14 cellular contexts compared by ENCODE assay signal in genomic region chr1:100364731-100365130, GRCh38. TPM values are rescaled to one million over a fixed set of nuclear protein-coding genes. Genes with fewer than 3 reads are reported as not detected.
A peak's percentile ranks its signal among the peaks of the same experiment; 100 is the strongest.
DNase-seq lines count a peak whose midpoint lies in the region; ATAC-seq, FAIRE-seq and TF ChIP-seq lines count a peak whose summit lies in the region.
"Had no signal": no experiment of that assay in that cellular context is flagged by ENCODE, and none has a peak within 500 bp of the region (broad histone marks: within the 10 kb centered on the region; RNA-seq: fewer than 3 reads in every experiment).

No MANE protein-coding gene starts in this region.

- no peak overlapping the region for H3K27ac Mint-ChIP-seq in activated CD4-positive, alpha-beta T cell treated with anti-CD3 and anti-CD28 coated beads, Interleukin-2, amount 10 ng/mL, durations not matched to agents 24 days and 14 days
- peak overlapping the region; percentile 66 for H3K27ac Mint-ChIP-seq in WTC11
- peak overlapping the region in 1 of 2 donors; percentile 11 for H3K27ac Mint-ChIP-seq in natural killer cell treated with Interleukin-12 subunit alpha and Interleukin-12 subunit beta and Interleukin-15 and Interleukin-18, amount 100 ng/mL, for 72 hours

- H3K4me3 Mint-ChIP-seq in activated CD4-positive, alpha-beta T cell treated with anti-CD3 and anti-CD28 coated beads, Interleukin-2, amount 10 ng/mL, durations not matched to agents 24 days and 14 days = no peak overlapping the region
- no peak overlapping the region for H3K4me3 Mint-ChIP-seq in WTC11
- H3K4me3 Mint-ChIP-seq in natural killer cell treated with Interleukin-12 subunit alpha and Interleukin-12 subunit beta and Interleukin-15 and Interleukin-18, amount 100 ng/mL, for 72 hours = peak overlapping the region; percentile 3

- peak; percentile 49 for DNase-seq in activated CD4-positive, alpha-beta T cell treated with anti-CD3 and anti-CD28 coated beads, Interleukin-2, amount 10 ng/mL, durations not matched to agents 24 days and 14 days
- no peak for DNase-seq in activated CD4-positive, alpha-beta T cell treated with anti-CD3 and anti-CD28 coated beads for 48 hours
- DNase-seq in WTC11 (ENCODE audit: low spot score) (no peak), globus pallidus (ENCODE audit: low spot score) (no peak), GM19239 (ENCODE audit: insufficient read length, low spot score) (no peak), NCI-H2081 treated with DMSO at 0.1 percent for 48 hours (lab: John Stamatoyannopoulos, UW) (no peak)
- DNase-seq in natural killer cell treated with Interleukin-12 subunit alpha and Interleukin-12 subunit beta and Interleukin-15 and Interleukin-18, amount 100 ng/mL, for 72 hours (ENCODE audit: low spot score) = no peak
- DNase-seq: activated CD4-positive, CD25-positive, alpha-beta regulatory T cell treated with anti-CD3 and anti-CD28 coated beads, Interleukin-2, amount 50 U/mL, for 72 hours; foreskin melanocyte; MV-4-11; NCI-H226; ovary; PC-3 had no signal

- FAIRE-seq in GM19239 (lab: Jason Lieb, UNC) = no peak

- peaks cover 4% of the 10 kb centered on the region for H3K9me3 Mint-ChIP-seq in activated CD4-positive, alpha-beta T cell treated with anti-CD3 and anti-CD28 coated beads, Interleukin-2, amount 10 ng/mL, durations not matched to agents 24 days and 14 days
- H3K9me3 Mint-ChIP-seq in WTC11 = peaks cover 4% of the 10 kb centered on the region
- peaks cover 4% of the 10 kb centered on the region for H3K9me3 Mint-ChIP-seq in natural killer cell treated with Interleukin-12 subunit alpha and Interleukin-12 subunit beta and Interleukin-15 and Interleukin-18, amount 100 ng/mL, for 72 hours

- CTCF ChIA-PET in WTC11 (lab: Charles Lee) = interaction anchor here (1.2 to 1.7 kb wide), 2 partner anchors 12 to 95 kb away, joined by 4 read pairs; partner anchors contain the start of gene CDC14A

- intact Hi-C loops in activated CD4-positive, alpha-beta T cell treated with anti-CD3 and anti-CD28 coated beads, Interleukin-2, amount 10 ng/mL, durations not matched to agents 24 days and 14 days (cut with micrococcal nuclease) = no loop called here

- ATAC-seq in GM19463 (IDR thresholded peaks at IDR 0.05; ENCODE audit: unreplicated experiment) (peak; percentile 74), WTC11 (no peak)
- no peak for ATAC-seq in natural killer cell treated with Interleukin-12 subunit alpha and Interleukin-12 subunit beta and Interleukin-15 and Interleukin-18, amount 100 ng/mL, for 72 hours
- ATAC-seq: PC-3 had no signal

- H3K36me3 Mint-ChIP-seq in activated CD4-positive, alpha-beta T cell treated with anti-CD3 and anti-CD28 coated beads, Interleukin-2, amount 10 ng/mL, durations not matched to agents 24 days and 14 days (ENCODE audit: low read depth) = peaks cover 62% of the 10 kb centered on the region
- H3K36me3 Mint-ChIP-seq in WTC11 = peaks cover 9% of the 10 kb centered on the region; the same call in 1 of the 2 replicates
- H3K36me3 Mint-ChIP-seq in natural killer cell treated with Interleukin-12 subunit alpha and Interleukin-12 subunit beta and Interleukin-15 and Interleukin-18, amount 100 ng/mL, for 72 hours = peaks cover 13% of the 10 kb centered on the region

- no peak for TF ChIP-seq CTCF in WTC11 (IDR thresholded peaks at IDR 0.05)

- peaks cover 39% of the 10 kb centered on the region for H3K4me1 Mint-ChIP-seq in activated CD4-positive, alpha-beta T cell treated with anti-CD3 and anti-CD28 coated beads, Interleukin-2, amount 10 ng/mL, durations not matched to agents 24 days and 14 days
- peaks cover 37% of the 10 kb centered on the region for H3K4me1 Mint-ChIP-seq in WTC11
- H3K4me1 Mint-ChIP-seq in natural killer cell treated with Interleukin-12 subunit alpha and Interleukin-12 subunit beta and Interleukin-15 and Interleukin-18, amount 100 ng/mL, for 72 hours (ENCODE audit: low read depth in 2 of 2) = peaks cover 39 to 44% of the 10 kb centered on the region in 2 donors

- POLR2A ChIA-PET in WTC11 (lab: Charles Lee) = interaction anchor here (4.1 kb wide), 1 partner anchor 12 kb away, joined by 15 read pairs; the partner anchor contains the start of gene CDC14A

- H3K27me3 Mint-ChIP-seq in activated CD4-positive, alpha-beta T cell treated with anti-CD3 and anti-CD28 coated beads, Interleukin-2, amount 10 ng/mL, durations not matched to agents 24 days and 14 days = no peaks in the 10 kb centered on the region
- no peaks in the 10 kb centered on the region for H3K27me3 Mint-ChIP-seq in WTC11 (ENCODE audit: low read depth)
- H3K27me3 Mint-ChIP-seq in natural killer cell treated with Interleukin-12 subunit alpha and Interleukin-12 subunit beta and Interleukin-15 and Interleukin-18, amount 100 ng/mL, for 72 hours = no peaks in the 10 kb centered on the region

TF ChIP-seq in WTC11, 78 proteins besides CTCF, POLR2A, EP300 and RAD21 (continues in another document):
- TF ChIP-seq ZNF232 (CRISPR knock-in tag; IDR thresholded peaks at IDR 0.05) (no peak), STAT6 (CRISPR knock-in tag; conservative IDR thresholded peaks at IDR 0.05; ENCODE audit: low read depth) (no peak), ZNF671 (CRISPR knock-in tag; IDR thresholded peaks at IDR 0.05) (no peak), EMX1 (CRISPR knock-in tag; IDR thresholded peaks at IDR 0.05) (no peak), ZNF317 (CRISPR knock-in tag; IDR thresholded peaks at IDR 0.05; ENCODE audit: borderline replicate concordance, low read depth) (no peak), ATF2 (CRISPR knock-in tag; IDR thresholded peaks at IDR 0.05; ENCODE audit: borderline replicate concordance, low read depth) (no peak), CREM (CRISPR knock-in tag; IDR thresholded peaks at IDR 0.05) (no peak), PREB (CRISPR knock-in tag; IDR thresholded peaks at IDR 0.05; ENCODE audit: borderline replicate concordance) (no peak), ZBTB43 (CRISPR knock-in tag; IDR thresholded peaks at IDR 0.05) (no peak), NFATC4 (CRISPR knock-in tag; IDR thresholded peaks at IDR 0.05) (no peak)

RNA-seq across cellular contexts. Expression of gene CDC14A, which starts 12.4 kb away (rescaled TPM):
- 10.3 and 11.0 TPM in 2 replicates for total RNA-seq in activated CD4-positive, alpha-beta T cell treated with anti-CD3 and anti-CD28 coated beads, Interleukin-2, amount 10 ng/mL, durations not matched to agents 24 days and 14 days
- total RNA-seq in WTC11 (2021) = 8.7 to 11.1 TPM (median 10.3 TPM) in 3 replicates
- 10 to 100 TPM; 15.0 to 26.9 TPM for total RNA-seq in natural killer cell treated with Interleukin-12 subunit alpha and Interleukin-12 subunit beta and Interleukin-15 and Interleukin-18, amount 100 ng/mL, for 72 hours
